Comparison of ENCODE assay signal across 19 cellular contexts in genomic region chr5:141388661-141389060, GRCh38.
DNase-seq lines count a peak whose midpoint lies in the region; ATAC-seq and TF ChIP-seq lines count a peak whose summit lies in the region.
"Had no signal": no experiment of that assay in that cellular context is flagged by ENCODE, and none has a peak within 500 bp of the region (broad histone marks: within the 10 kb centered on the region; RNA-seq: fewer than 3 reads in every experiment).

No MANE protein-coding gene starts in this region.

- no peak overlapping the region for H2AFZ ChIP-seq in ACC112 (ENCODE audit: low read length, unreplicated experiment)

- H3K4me3 ChIP-seq in ACC112 (ENCODE audit: low read depth, low read length) (peak overlapping the region; percentile 36; the same call in 1 of the 2 replicates), iPS-18c (ENCODE audit: insufficient read depth, low read depth, low read length) (peak overlapping the region; percentile 20; the same call in 1 of the 2 replicates)
- H3K4me3 ChIP-seq: dorsolateral prefrontal cortex, left lung, SJSA1, upper lobe of left lung had no signal

- TF ChIP-seq EP300 in Ishikawa (IDR thresholded peaks at IDR 0.05; ENCODE audit: borderline replicate concordance): no peak

- H3K79me2 ChIP-seq in ACC112 (ENCODE audit: control insufficient read depth, insufficient read depth, low read length, unreplicated experiment): no peaks in the 10 kb centered on the region

- no peak for TF ChIP-seq RAD21 in Ishikawa (IDR thresholded peaks at IDR 0.05; ENCODE audit: low read depth)

- peaks cover 24% of the 10 kb centered on the region for H3K9me3 ChIP-seq in iPS-18c (ENCODE audit: control insufficient read depth, insufficient read depth, low read length)

- ATAC-seq in GM21619 (IDR thresholded peaks at IDR 0.05; ENCODE audit: unreplicated experiment): no peak
- ATAC-seq: activated T-cell treated with anti-CD3 and anti-CD28 coated beads, Interleukin-2, amount 50 U/mL, for 4 hours had no signal

- H3K27me3 ChIP-seq in ACC112 (ENCODE audit: insufficient read depth, low read length): peaks cover 88% of the 10 kb centered on the region
- H3K27me3 ChIP-seq: dorsolateral prefrontal cortex, SJSA1, upper lobe of left lung had no signal

- DNase-seq in NCI-H2107 (lab: John Stamatoyannopoulos, UW) (no peak), activated gamma-delta T cell (lab: John Stamatoyannopoulos, UW) (no peak)
- DNase-seq: activated CD4-positive, alpha-beta memory T cell treated with anti-CD3 and anti-CD28 coated beads, Interleukin-2, amount 10 ng/mL, durations not matched to agents 7 days and 5 days; activated T-cell treated with anti-CD3 and anti-CD28 coated beads, Interleukin-2, amount 50 U/mL, for 4 hours; CD4-positive, alpha-beta memory T cell; DMS79; dorsolateral prefrontal cortex; left lung; NCI-H1436; NCI-H774; stimulated activated CD4-positive, alpha-beta T cell treated with anti-CD3 and anti-CD28 coated beads, Interleukin-2, amount 100 ng/mL, for 24 hours; T-helper 2 cell; upper lobe of left lung; WERI-Rb-1 had no signal

- H3K27ac ChIP-seq in ACC112 (ENCODE audit: low read depth, low read length): no peak overlapping the region
- H3K27ac ChIP-seq: dorsolateral prefrontal cortex, left lung, SJSA1, upper lobe of left lung, WERI-Rb-1 had no signal

- H3K4me1 ChIP-seq in ACC112 (ENCODE audit: control insufficient read depth, insufficient read depth, low read length, unreplicated experiment): no peaks in the 10 kb centered on the region
- H3K4me1 ChIP-seq: left lung, SJSA1, upper lobe of left lung had no signal

- H3K36me3 ChIP-seq in ACC112 (ENCODE audit: insufficient read depth, low read length): no peaks in the 10 kb centered on the region
- H3K36me3 ChIP-seq: left lung, SJSA1, upper lobe of left lung, WERI-Rb-1 had no signal

TF ChIP-seq in Ishikawa, 13 proteins besides CTCF, POLR2A, EP300 and RAD21:
- no peak for TF ChIP-seq REST (IDR thresholded peaks at IDR 0.05; ENCODE audit: low read depth)
- TF ChIP-seq CREB1 (IDR thresholded peaks at IDR 0.05; ENCODE audit: low read depth): no peak
- TF ChIP-seq EGR1 (IDR thresholded peaks at IDR 0.05): no peak
- TF ChIP-seq TCF12 (IDR thresholded peaks at IDR 0.05; ENCODE audit: low read depth): no peak
- peak; percentile 76 for TF ChIP-seq CEBPB (IDR thresholded peaks at IDR 0.05)
- TF ChIP-seq YY1 (IDR thresholded peaks at IDR 0.05; ENCODE audit: low read depth): no peak
